In the genomic region with DNA sequence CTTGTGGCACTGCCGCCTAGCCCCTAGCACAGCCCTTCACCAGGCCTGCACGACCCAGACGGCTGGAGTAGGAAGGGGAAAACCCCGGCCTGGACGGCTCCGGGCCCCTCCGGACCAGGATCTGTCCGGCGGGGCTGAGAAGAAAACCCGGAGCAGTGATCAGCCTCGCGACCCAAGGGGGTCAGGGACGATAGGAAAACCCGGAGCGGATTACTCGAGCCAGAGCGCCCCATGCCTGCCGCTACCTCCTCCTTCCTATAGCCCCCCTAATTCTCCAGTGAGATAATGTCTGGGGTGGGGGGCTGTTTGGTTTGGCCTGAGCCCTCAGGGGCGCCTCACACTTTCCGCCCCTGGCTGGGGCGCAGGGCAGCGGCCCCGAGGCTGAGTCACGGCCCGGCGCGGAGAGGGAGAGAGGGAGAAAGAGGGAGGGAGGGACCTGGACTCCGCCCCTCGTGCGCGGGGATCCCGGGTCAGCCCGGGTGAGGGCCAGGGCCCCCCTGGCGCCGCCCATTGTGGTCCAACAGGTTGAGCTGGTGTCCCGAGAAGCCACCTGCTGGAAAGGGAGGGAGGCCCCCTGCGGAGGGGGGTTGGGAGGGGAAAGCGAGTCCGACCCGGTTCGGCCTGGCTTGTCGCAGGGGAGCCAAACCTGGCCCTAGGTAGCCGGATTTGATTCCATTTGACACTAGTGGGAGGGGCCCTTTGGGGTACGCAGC, we compare ENCODE assay signal across 8 cellular contexts. TPM values are rescaled to one million over a fixed set of nuclear protein-coding genes. Genes with fewer than 3 reads are reported as not detected.
DNase-seq lines count a peak whose midpoint lies in the region; ATAC-seq and TF ChIP-seq lines count a peak whose summit lies in the region.

No MANE protein-coding gene starts in this region.

- peak; percentile 52 for ATAC-seq in activated naive CD8-positive, alpha-beta T cell treated with anti-CD3 and anti-CD28 coated beads, Interleukin-2, amount 10 ng/mL, durations not matched to agents 7 days and 5 days (ENCODE audit: low read depth)

- no peaks in the 10 kb centered on the region for H3K9me3 Mint-ChIP-seq in activated naive CD8-positive, alpha-beta T cell treated with anti-CD3 and anti-CD28 coated beads, Interleukin-2, amount 10 ng/mL, durations not matched to agents 7 days and 5 days
- no peaks in the 10 kb centered on the region for H3K9me3 Mint-ChIP-seq in osteocyte (ENCODE audit: unreplicated experiment)

- peaks cover 62% of the 10 kb centered on the region for H3K27me3 ChIP-seq in thymus (ENCODE audit: control insufficient read depth, insufficient read depth)

- H3K4me3 ChIP-seq in HFF-Myc (replicated peaks; ENCODE audit: low read depth, low read length) (peak overlapping the region; percentile 61), thymus (ENCODE audit: low read length) (peak overlapping the region; percentile 48)

- intact Hi-C loops in head of caudate nucleus (cut with DNase I), result loop anchor here (2.0 to 10.0 kb wide), 3 partner anchors 18 to 64 kb away; a partner anchor contains a TSS

- H3K27ac ChIP-seq in thymus (ENCODE audit: low read depth), result peak overlapping the region; percentile 83

- POLR2A ChIA-PET in activated naive CD8-positive, alpha-beta T cell treated with anti-CD3 and anti-CD28 coated beads, Interleukin-2, amount 10 ng/mL, durations not matched to agents 7 days and 5 days (lab: Charles Lee), result interaction anchor here (0.7 to 3.8 kb wide), 12 partner anchors 10 to 64 kb away, joined by 3 to 30 read pairs (median 6); a partner anchor contains a TSS

- H3K4me1 ChIP-seq in thymus (ENCODE audit: control insufficient read depth, insufficient read depth, low read length), result peaks cover 3% of the 10 kb centered on the region

- H3K4me3 Mint-ChIP-seq in activated naive CD8-positive, alpha-beta T cell treated with anti-CD3 and anti-CD28 coated beads, Interleukin-2, amount 10 ng/mL, durations not matched to agents 7 days and 5 days, result peak overlapping the region; percentile 99
- H3K4me3 Mint-ChIP-seq in osteocyte (ENCODE audit: unreplicated experiment), result peak overlapping the region; percentile 94

- DNase-seq in GDM1 (lab: John Stamatoyannopoulos, UW) (peak; percentile 85), HFF-Myc (ENCODE audit: extremely low read depth, low read depth) (peak; percentile 53), NCI-H1105 treated with DMSO at 0.1 percent for 48 hours (lab: John Stamatoyannopoulos, UW) (peak; percentile 88), SW 1271 (lab: John Stamatoyannopoulos, UW) (peak; percentile 48 to 70), head of caudate nucleus (peak; percentile 73 to 94 (median 86)), osteocyte (ENCODE audit: extremely low spot score, unreplicated experiment) (peak; percentile 91)
- peak; percentile 90 for DNase-seq in activated naive CD8-positive, alpha-beta T cell treated with anti-CD3 and anti-CD28 coated beads, Interleukin-2, amount 10 ng/mL, durations not matched to agents 7 days and 5 days

- peak overlapping the region; percentile 88 for H3K27ac Mint-ChIP-seq in activated naive CD8-positive, alpha-beta T cell treated with anti-CD3 and anti-CD28 coated beads, Interleukin-2, amount 10 ng/mL, durations not matched to agents 7 days and 5 days
- H3K27ac Mint-ChIP-seq in osteocyte (ENCODE audit: unreplicated experiment), result peak overlapping the region; percentile 95

- H3K27me3 Mint-ChIP-seq in activated naive CD8-positive, alpha-beta T cell treated with anti-CD3 and anti-CD28 coated beads, Interleukin-2, amount 10 ng/mL, durations not matched to agents 7 days and 5 days, result no peaks in the 10 kb centered on the region
- no peaks in the 10 kb centered on the region for H3K27me3 Mint-ChIP-seq in osteocyte (ENCODE audit: unreplicated experiment)

- H3K9me3 ChIP-seq in thymus (ENCODE audit: control insufficient read depth), result no peaks in the 10 kb centered on the region

- no peaks in the 10 kb centered on the region for H3K36me3 ChIP-seq in thymus (ENCODE audit: control insufficient read depth, insufficient read depth)

- H3K36me3 Mint-ChIP-seq in activated naive CD8-positive, alpha-beta T cell treated with anti-CD3 and anti-CD28 coated beads, Interleukin-2, amount 10 ng/mL, durations not matched to agents 7 days and 5 days, result no peaks in the 10 kb centered on the region
- no peaks in the 10 kb centered on the region for H3K36me3 Mint-ChIP-seq in osteocyte (ENCODE audit: unreplicated experiment)

- 1% methylated on average over 44 of the region's 44 CpGs for WGBS in thymus

- TF ChIP-seq CTCF in HFF-Myc (IDR thresholded peaks at IDR 0.05; ENCODE audit: low read depth, low read length, missing control alignments) (no peak), osteocyte (IDR thresholded peaks at IDR 0.05) (no peak)

- H3K4me1 Mint-ChIP-seq in activated naive CD8-positive, alpha-beta T cell treated with anti-CD3 and anti-CD28 coated beads, Interleukin-2, amount 10 ng/mL, durations not matched to agents 7 days and 5 days, result peaks cover 45% of the 10 kb centered on the region
- peaks cover 31% of the 10 kb centered on the region for H3K4me1 Mint-ChIP-seq in osteocyte (ENCODE audit: unreplicated experiment)

RNA-seq across cellular contexts. Expression of a gene that starts 1.7 kb away (rescaled TPM):
- total RNA-seq in activated naive CD8-positive, alpha-beta T cell treated with anti-CD3 and anti-CD28 coated beads, Interleukin-2, amount 10 ng/mL, durations not matched to agents 7 days and 5 days, result 10 to 100 TPM; 41.4 to 48.4 TPM
- total RNA-seq in osteocyte, result 34.4 and 37.8 TPM in 2 replicates
- 21.9 TPM for polyA plus RNA-seq in thymus

RNA-seq across cellular contexts. Expression of a gene that starts 7.5 kb away (rescaled TPM):
- 1 to 10 TPM; 1.1 to 1.9 TPM for total RNA-seq in activated naive CD8-positive, alpha-beta T cell treated with anti-CD3 and anti-CD28 coated beads, Interleukin-2, amount 10 ng/mL, durations not matched to agents 7 days and 5 days
- total RNA-seq in osteocyte, result not detected in 2 replicates
- polyA plus RNA-seq in thymus, result 0.16 TPM

RNA-seq across cellular contexts. Expression of a gene that starts 17.7 kb away (rescaled TPM):
- total RNA-seq in activated naive CD8-positive, alpha-beta T cell treated with anti-CD3 and anti-CD28 coated beads, Interleukin-2, amount 10 ng/mL, durations not matched to agents 7 days and 5 days, result 10 to 100 TPM; 46.2 to 48.9 TPM
- 30.2 and 31.2 TPM in 2 replicates for total RNA-seq in osteocyte
- polyA plus RNA-seq in thymus, result 34.8 TPM

RNA-seq across cellular contexts. Expression of a gene that starts 26.4 kb away (rescaled TPM):
- total RNA-seq in activated naive CD8-positive, alpha-beta T cell treated with anti-CD3 and anti-CD28 coated beads, Interleukin-2, amount 10 ng/mL, durations not matched to agents 7 days and 5 days, result 100 to 1,000 TPM; 112 to 114 TPM
- 38.5 and 39.6 TPM in 2 replicates for total RNA-seq in osteocyte
- polyA plus RNA-seq in thymus, result 32.8 TPM

RNA-seq across cellular contexts. Expression of a gene that starts 30.3 kb away (rescaled TPM):
- total RNA-seq in activated naive CD8-positive, alpha-beta T cell treated with anti-CD3 and anti-CD28 coated beads, Interleukin-2, amount 10 ng/mL, durations not matched to agents 7 days and 5 days, result 10 to 100 TPM; 67.4 to 72.3 TPM
- total RNA-seq in osteocyte, result 219 and 239 TPM in 2 replicates
- polyA plus RNA-seq in thymus, result 66.7 TPM

Comparison
In these comparisons a context has a peak if more than half of its experiments do, and no peak if none do; other contexts are left out.
1. Peak in every context shown above with its lines: DNase-seq, ATAC-seq, H3K4me3 ChIP-seq and H3K27ac ChIP-seq.